Comparison of ENCODE assay signal across 12 cellular contexts in the genomic region with DNA sequence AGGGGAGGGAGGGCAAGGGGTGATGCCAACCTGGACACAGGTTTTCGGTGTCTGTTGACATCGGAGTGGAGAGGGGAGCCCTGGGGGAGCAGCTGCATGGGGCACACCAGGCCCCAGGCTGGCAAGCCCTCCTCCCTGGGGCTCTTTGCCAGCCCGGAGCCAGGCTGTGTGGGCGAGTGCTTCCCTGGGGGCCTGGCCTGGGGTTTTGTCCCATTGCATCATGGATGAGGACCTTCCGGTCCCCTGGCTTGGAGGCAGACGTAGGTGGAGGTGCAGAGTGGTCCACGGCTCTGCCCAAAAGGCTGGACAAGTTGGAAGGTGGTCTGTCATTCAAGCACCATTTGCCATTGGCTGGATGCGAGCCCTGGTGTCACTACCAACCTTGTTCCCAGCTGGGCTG. TPM values are rescaled to one million over a fixed set of nuclear protein-coding genes. Genes with fewer than 3 reads are reported as not detected.
DNase-seq lines count a peak whose midpoint lies in the region; ATAC-seq and TF ChIP-seq lines count a peak whose summit lies in the region.
"Had no signal": no experiment of that assay in that cellular context is flagged by ENCODE, and none has a peak within 500 bp of the region (broad histone marks: within the 10 kb centered on the region; RNA-seq: fewer than 3 reads in every experiment).

No MANE protein-coding gene starts in this region.

- in situ Hi-C loops in HAP-1 (cut with MboI; ENCODE audit: low sequenced_read_pairs): no loop called here

- 96 to 100% methylated on average over 4 to 8 of the region's 8 CpGs for WGBS in endodermal cell (ENCODE audit: insufficient coverage in 1 of 2, insufficient read length in 1 of 2), 2 experiments

- H3K27me3 Mint-ChIP-seq in naive thymus-derived CD8-positive, alpha-beta T cell: no peaks in the 10 kb centered on the region
- H3K27me3 Mint-ChIP-seq in endodermal cell (ENCODE audit: insufficient read depth): no peaks in the 10 kb centered on the region
- H3K27me3 Mint-ChIP-seq: CD4-positive, CD25-positive, alpha-beta regulatory T cell had no signal

- H3K4me1 ChIP-seq in thoracic aorta (ENCODE audit: control insufficient read depth in 1 of 2, low read depth in 2 of 2) (peaks cover 33 to 68% of the 10 kb centered on the region in 2 donors), HAP-1 (peaks cover 10% of the 10 kb centered on the region), endodermal cell (ENCODE audit: control insufficient read depth, insufficient read depth, low read length) (peaks cover 13% of the 10 kb centered on the region)

- ATAC-seq in naive thymus-derived CD8-positive, alpha-beta T cell: no peak
- peak; percentile 45 for ATAC-seq in thoracic aorta (ENCODE audit: insufficient number of reproducible peaks, low FRiP score, low read depth)

- H3K9ac ChIP-seq in endodermal cell (ENCODE audit: extremely low read depth, low read length, poor library complexity, severe bottlenecking): no peak overlapping the region

- H3K4me3 Mint-ChIP-seq in naive thymus-derived CD8-positive, alpha-beta T cell: peak overlapping the region in 6 of 10 donors; percentile 10 to 64 (median 46)
- H3K4me3 Mint-ChIP-seq in endodermal cell: no peak overlapping the region
- H3K4me3 Mint-ChIP-seq: CD4-positive, CD25-positive, alpha-beta regulatory T cell had no signal

- no peaks in the 10 kb centered on the region for H3K9me3 Mint-ChIP-seq in naive thymus-derived CD8-positive, alpha-beta T cell
- H3K9me3 Mint-ChIP-seq in endodermal cell: no peaks in the 10 kb centered on the region

- POLR2A ChIA-PET in naive thymus-derived CD8-positive, alpha-beta T cell (lab: Charles Lee): no interaction called here

- peak overlapping the region; percentile 8 to 72 for H3K27ac ChIP-seq in coronary artery
- H3K27ac ChIP-seq in thoracic aorta: peak overlapping the region in 1 of 2 donors; percentile 77
- no peak overlapping the region for H3K27ac ChIP-seq in endodermal cell (ENCODE audit: low read depth, low read length)
- H3K27ac ChIP-seq: SJCRH30 had no signal

- DNase-seq in coronary artery (ENCODE audit: low spot score) (no peak), thoracic aorta (ENCODE audit: low spot score) (no peak), HAP-1 (ENCODE audit: low spot score in 2 of 2) (no peak), NCI-H2196 (lab: John Stamatoyannopoulos, UW; ENCODE audit: unreplicated experiment) (no peak), C1 segment of cervical spinal cord (lab: John Stamatoyannopoulos, UW) (no peak), endodermal cell (no peak)
- no peak for DNase-seq in naive thymus-derived CD8-positive, alpha-beta T cell
- DNase-seq: activated CD4-positive, alpha-beta T cell treated with anti-CD3 and anti-CD28 coated beads, Interleukin-2, amount 50 U/mL, for 4 hours; CD4-positive, CD25-positive, alpha-beta regulatory T cell; SJCRH30; T1000 had no signal

- no peak for TF ChIP-seq EP300 in Ishikawa (IDR thresholded peaks at IDR 0.05; ENCODE audit: borderline replicate concordance)

- peak overlapping the region; percentile 18 for H3K4me3 ChIP-seq in coronary artery
- no peak overlapping the region for H3K4me3 ChIP-seq in thoracic aorta
- no peak overlapping the region for H3K4me3 ChIP-seq in HAP-1
- H3K4me3 ChIP-seq in endodermal cell (ENCODE audit: low read length): no peak overlapping the region
- H3K4me3 ChIP-seq: SJCRH30 had no signal

- no peaks in the 10 kb centered on the region for H3K36me3 Mint-ChIP-seq in naive thymus-derived CD8-positive, alpha-beta T cell
- H3K36me3 Mint-ChIP-seq in endodermal cell (ENCODE audit: low read depth): peaks cover 4% of the 10 kb centered on the region
- H3K36me3 Mint-ChIP-seq: CD4-positive, CD25-positive, alpha-beta regulatory T cell had no signal

- peaks cover 35 to 89% (median 75%) of the 10 kb centered on the region in 4 donors for H3K4me1 Mint-ChIP-seq in naive thymus-derived CD8-positive, alpha-beta T cell
- H3K4me1 Mint-ChIP-seq in endodermal cell: peaks cover 53% of the 10 kb centered on the region

- H3K36me3 ChIP-seq in thoracic aorta (no peaks in the 10 kb centered on the region), HAP-1 (replicated peaks) (no peaks in the 10 kb centered on the region), endodermal cell (ENCODE audit: control insufficient read depth, insufficient read depth, low read length) (no peaks in the 10 kb centered on the region)
- H3K36me3 ChIP-seq: SJCRH30 had no signal

- H3K27me3 ChIP-seq in thoracic aorta (replicated peaks; ENCODE audit: insufficient read depth) (no peaks in the 10 kb centered on the region), HAP-1 (ENCODE audit: low read depth) (no peaks in the 10 kb centered on the region), endodermal cell (ENCODE audit: control insufficient read depth, insufficient read depth, low read length, poor library complexity, severe bottlenecking) (no peaks in the 10 kb centered on the region)
- H3K27me3 ChIP-seq: SJCRH30 had no signal

- H3K9me3 ChIP-seq in thoracic aorta (no peaks in the 10 kb centered on the region), HAP-1 (no peaks in the 10 kb centered on the region), endodermal cell (ENCODE audit: control insufficient read depth, low read length) (no peaks in the 10 kb centered on the region)
- H3K9me3 ChIP-seq: SJCRH30 had no signal

- H3K27ac Mint-ChIP-seq in naive thymus-derived CD8-positive, alpha-beta T cell: peak overlapping the region in 2 of 10 donors; percentile 15 to 32
- H3K27ac Mint-ChIP-seq in endodermal cell: no peak overlapping the region

- TF ChIP-seq RAD21 in Ishikawa (IDR thresholded peaks at IDR 0.05; ENCODE audit: low read depth): no peak

- no peak for TF ChIP-seq CTCF in coronary artery (IDR thresholded peaks at IDR 0.05)
- no peak for TF ChIP-seq CTCF in thoracic aorta (IDR thresholded peaks at IDR 0.05)
- TF ChIP-seq CTCF in endodermal cell (conservative IDR thresholded peaks at IDR 0.05): no peak

TF ChIP-seq in Ishikawa, 13 proteins besides CTCF, POLR2A, EP300 and RAD21:
- TF ChIP-seq TEAD4 (IDR thresholded peaks at IDR 0.05) (no peak), EGR1 (IDR thresholded peaks at IDR 0.05) (peak; percentile 54; the same call in 1 of the 2 replicates)
TF ChIP-seq in Ishikawa: peak in this region for 1.

RNA-seq across cellular contexts. Expression of a gene that starts 34.8 kb away (rescaled TPM):
- 10 to 100 TPM; 11.2 to 11.6 TPM for total RNA-seq in naive thymus-derived CD8-positive, alpha-beta T cell
- 1 to 10 TPM; 1.4 to 2.7 (median 2.6) TPM for polyA plus RNA-seq in naive thymus-derived CD8-positive, alpha-beta T cell
- total RNA-seq in thoracic aorta: 10 to 100 TPM; 57.8 to 81.6 TPM
- 10 to 100 TPM; 65.3 to 67.5 TPM for total RNA-seq in endodermal cell
- 77.5 TPM for polyA plus RNA-seq in endodermal cell (2013, experiment 1 of 2)
- polyA plus RNA-seq in endodermal cell (2013, experiment 2 of 2): 68.6 TPM

Comparison
In these comparisons a context has a peak if more than half of its experiments do, and no peak if none do; other contexts are left out.
1. RNA of a gene that starts 34.8 kb away (total RNA-seq): 57.8 to 81.6 TPM in thoracic aorta and 65.3 to 67.5 TPM in endodermal cell; 11.2 to 11.6 TPM in naive thymus-derived CD8-positive, alpha-beta T cell; every median in the first group is over 4 times any median in the second.